Comparison of ENCODE assay signal across 34 cellular contexts in genomic region chr7:22025075-22025474, GRCh38.
"Had no signal": no experiment of that assay in that cellular context is flagged by ENCODE, and none has a peak within 500 bp of the region (broad histone marks: within the 10 kb centered on the region; RNA-seq: fewer than 3 reads in every experiment).

No MANE protein-coding gene starts in this region.

- H3K4me1 ChIP-seq: esophagus squamous epithelium had no signal

- DNase-seq: activated B cell treated with CpG ODN at 0.5 μM for 24 hours; activated CD4-positive, alpha-beta memory T cell treated with anti-CD3 and anti-CD28 coated beads for 36 hours; activated CD4-positive, alpha-beta T cell treated with anti-CD3 and anti-CD28 coated beads for 36 hours; activated CD4-positive, alpha-beta T cell treated with anti-CD3 and anti-CD28 coated beads, Interleukin-2, amount 10 ng/mL, durations not matched to agents 24 days and 14 days; activated CD4-positive, CD25-positive, alpha-beta regulatory T cell treated with anti-CD3 and anti-CD28 coated beads, Interleukin-2, amount 50 U/mL, for 72 hours; activated CD8-positive, alpha-beta memory T cell treated with anti-CD3 and anti-CD28 coated beads, Interleukin-2, amount 50 U/mL, for 48 hours; activated CD8-positive, alpha-beta T cell treated with anti-CD3 and anti-CD28 coated beads, Interleukin-2, amount 10 ng/mL, durations not matched to agents 7 days and 5 days; activated effector memory CD4-positive, alpha-beta T cell treated with Interleukin-2 at 50 U/mL for 16 hours; activated gamma-delta T cell treated with Interleukin-2 at 50 U/mL for 16 hours; activated naive CD4-positive, alpha-beta T cell treated with anti-CD3 and anti-CD28 coated beads, Interleukin-2, amount 50 U/mL, for 16 hours; activated naive CD4-positive, alpha-beta T cell treated with Interleukin-2 at 50 U/mL for 16 hours; activated T-cell treated with anti-CD3 and anti-CD28 coated beads, Interleukin-2, amount 50 U/mL, for 4 hours; amniotic stem cell; anterior cingulate cortex; brain microvascular endothelial cell; cortex of kidney; dermis blood vessel endothelial cell; effector CD4-positive, alpha-beta T cell; effector memory CD8-positive, alpha-beta T cell; esophagus squamous epithelium; foreskin melanocyte; head of caudate nucleus; T-helper 1 cell; T-helper 17 cell; T1000 had no signal

- H3K9me3 Mint-ChIP-seq: activated B cell treated with CpG ODN at 0.5 μM for 24 hours; activated CD4-positive, alpha-beta memory T cell treated with anti-CD3 and anti-CD28 coated beads for 36 hours; activated CD4-positive, alpha-beta T cell treated with anti-CD3 and anti-CD28 coated beads, Interleukin-2, amount 10 ng/mL, durations not matched to agents 24 days and 14 days; activated T-cell treated with anti-CD3 and anti-CD28 coated beads, Interleukin-2, amount 50 U/mL, for 4 hours; activated T-helper 17 cell treated with anti-CD3 and anti-CD28 coated beads, Interleukin-2, amount 50 U/mL, for 72 hours; central memory CD8-positive, alpha-beta T cell; effector memory CD8-positive, alpha-beta T cell; T-helper 2 cell treated with Interferon-gamma antibody and Interleukin-4, amounts not matched to agents 5 μg/mL and 100 μg/mL, for 36 hours had no signal

- H3K27me3 ChIP-seq: brain microvascular endothelial cell had no signal

- H3K4me3 ChIP-seq: esophagus squamous epithelium had no signal

- H3K27ac ChIP-seq: brain microvascular endothelial cell, epithelial cell of prostate, esophagus squamous epithelium, VCaP had no signal

- H3K4me3 Mint-ChIP-seq: activated B cell treated with CpG ODN at 0.5 μM for 24 hours; activated CD4-positive, alpha-beta memory T cell treated with anti-CD3 and anti-CD28 coated beads for 36 hours; activated CD4-positive, alpha-beta T cell treated with anti-CD3 and anti-CD28 coated beads for 36 hours; activated CD4-positive, alpha-beta T cell treated with anti-CD3 and anti-CD28 coated beads, Interleukin-2, amount 10 ng/mL, durations not matched to agents 24 days and 14 days; activated CD8-positive, alpha-beta T cell treated with anti-CD3 and anti-CD28 coated beads, Interleukin-2, amount 10 ng/mL, durations not matched to agents 7 days and 5 days; activated naive CD8-positive, alpha-beta T cell; activated T-cell treated with anti-CD3 and anti-CD28 coated beads, Interleukin-2, amount 50 U/mL, for 4 hours; activated T-helper 17 cell treated with anti-CD3 and anti-CD28 coated beads, Interleukin-2, amount 50 U/mL, for 72 hours; central memory CD8-positive, alpha-beta T cell; effector memory CD8-positive, alpha-beta T cell; T-helper 17 cell; T-helper 2 cell treated with Interferon-gamma antibody and Interleukin-4, amounts not matched to agents 5 μg/mL and 100 μg/mL, for 36 hours had no signal

- H3K36me3 ChIP-seq: brain microvascular endothelial cell, esophagus squamous epithelium had no signal

- H3K27ac Mint-ChIP-seq: activated B cell treated with CpG ODN at 0.5 μM for 24 hours; activated CD4-positive, alpha-beta memory T cell treated with anti-CD3 and anti-CD28 coated beads for 36 hours; activated CD4-positive, alpha-beta T cell treated with anti-CD3 and anti-CD28 coated beads for 36 hours; activated CD4-positive, alpha-beta T cell treated with anti-CD3 and anti-CD28 coated beads, Interleukin-2, amount 10 ng/mL, durations not matched to agents 24 days and 14 days; activated CD8-positive, alpha-beta T cell treated with anti-CD3 and anti-CD28 coated beads, Interleukin-2, amount 10 ng/mL, durations not matched to agents 7 days and 5 days; activated naive CD8-positive, alpha-beta T cell; activated T-helper 17 cell treated with anti-CD3 and anti-CD28 coated beads, Interleukin-2, amount 50 U/mL, for 72 hours; effector memory CD8-positive, alpha-beta T cell; T-helper 17 cell; T-helper 2 cell treated with Interferon-gamma antibody and Interleukin-4, amounts not matched to agents 5 μg/mL and 100 μg/mL, for 36 hours had no signal

- H3K9me3 ChIP-seq: esophagus squamous epithelium had no signal

- FAIRE-seq: astrocyte, bronchial epithelial cell, endothelial cell of umbilical vein had no signal

- H3K27me3 Mint-ChIP-seq: central memory CD8-positive, alpha-beta T cell had no signal

- H3K36me3 Mint-ChIP-seq: activated CD4-positive, alpha-beta memory T cell treated with anti-CD3 and anti-CD28 coated beads for 36 hours; activated naive CD8-positive, alpha-beta T cell had no signal

- ATAC-seq: activated CD4-positive, alpha-beta T cell treated with anti-CD3 and anti-CD28 coated beads for 36 hours; activated CD8-positive, alpha-beta T cell treated with anti-CD3 and anti-CD28 coated beads, Interleukin-2, amount 10 ng/mL, durations not matched to agents 7 days and 5 days; activated T-cell treated with anti-CD3 and anti-CD28 coated beads, Interleukin-2, amount 50 U/mL, for 4 hours; activated T-helper 17 cell treated with anti-CD3 and anti-CD28 coated beads, Interleukin-2, amount 50 U/mL, for 72 hours; effector memory CD8-positive, alpha-beta T cell; T-helper 17 cell had no signal

- H3K4me1 Mint-ChIP-seq: activated B cell treated with CpG ODN at 0.5 μM for 24 hours; activated CD4-positive, alpha-beta T cell treated with anti-CD3 and anti-CD28 coated beads for 36 hours; activated CD4-positive, alpha-beta T cell treated with anti-CD3 and anti-CD28 coated beads, Interleukin-2, amount 10 ng/mL, durations not matched to agents 24 days and 14 days; activated T-helper 17 cell treated with anti-CD3 and anti-CD28 coated beads, Interleukin-2, amount 50 U/mL, for 72 hours; central memory CD8-positive, alpha-beta T cell had no signal
